Comparison of ENCODE assay signal across 20 cellular contexts in the genomic region with DNA sequence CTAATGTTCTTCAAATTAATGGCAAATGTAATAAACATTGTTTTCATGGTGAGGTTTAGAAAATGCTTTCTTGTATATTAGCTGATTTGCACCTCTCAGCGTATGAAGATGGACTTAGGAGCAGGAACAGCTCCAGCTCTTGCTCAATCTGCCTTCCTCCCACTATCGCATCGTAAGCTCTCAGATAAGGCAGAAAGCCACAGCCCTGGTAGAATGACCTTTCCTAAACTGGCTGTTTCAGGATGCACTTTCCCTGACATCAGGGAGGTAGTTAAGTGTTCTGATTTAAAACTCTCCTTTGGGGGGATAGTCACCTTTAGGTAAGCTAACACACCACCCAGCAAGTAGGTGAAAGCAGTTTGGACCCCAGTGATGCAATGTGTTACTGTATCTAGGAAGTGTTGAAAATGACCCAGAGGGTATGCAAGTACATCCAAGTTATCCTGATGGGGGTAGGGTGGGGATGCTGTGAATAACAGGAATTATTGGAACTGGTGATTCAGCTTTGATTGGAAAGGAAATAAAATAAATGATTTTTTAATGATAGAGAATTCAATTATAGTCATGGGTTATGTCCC.
DNase-seq lines count a peak whose midpoint lies in the region; ATAC-seq, FAIRE-seq and TF ChIP-seq lines count a peak whose summit lies in the region.
"Had no signal": no experiment of that assay in that cellular context is flagged by ENCODE, and none has a peak within 500 bp of the region (broad histone marks: within the 10 kb centered on the region; RNA-seq: fewer than 3 reads in every experiment).

No MANE protein-coding gene starts in this region.

- H3K27ac ChIP-seq in astrocyte (ENCODE audit: low read depth, low read length) (no peak overlapping the region), right cardiac atrium (ENCODE audit: low read length) (no peak overlapping the region), sigmoid colon (peak overlapping the region; percentile 51 to 67 (median 65)), upper lobe of right lung (no peak overlapping the region)
- H3K27ac ChIP-seq: SJSA1 had no signal

- no peak overlapping the region for H2AFZ ChIP-seq in astrocyte (ENCODE audit: low read depth, low read length)

- 28% methylated on average over 3 of the region's 3 CpGs for WGBS in right cardiac atrium
- 74 to 79% methylated on average over 3 of the region's 3 CpGs for WGBS in sigmoid colon, 2 donors

- H3K9me3 ChIP-seq in astrocyte (ENCODE audit: insufficient read depth, low read depth, low read length) (no peaks in the 10 kb centered on the region), right cardiac atrium (ENCODE audit: control insufficient read depth, low read length) (no peaks in the 10 kb centered on the region), sigmoid colon (no peaks in the 10 kb centered on the region), upper lobe of right lung (no peaks in the 10 kb centered on the region)
- H3K9me3 ChIP-seq: SJSA1, spleen, upper lobe of left lung had no signal

- DNase-seq in MV-4-11 (lab: John Stamatoyannopoulos, UW) (peak; percentile 21), astrocyte (ENCODE audit: low read depth) (peak; percentile 47), right cardiac atrium (peak in 2 of 3 donors; percentile 51 to 65), sigmoid colon (no peak), WTC11 (ENCODE audit: low spot score) (no peak), upper lobe of right lung (no peak), EL (no peak), mucosa of gallbladder (ENCODE audit: low spot score) (no peak)
- DNase-seq: activated CD4-positive, alpha-beta memory T cell treated with anti-CD3 and anti-CD28 coated beads, Interleukin-2, amount 10 ng/mL, durations not matched to agents 7 days and 5 days; amygdala; cortex of kidney; DMS153; NCI-H1694; NCI-H446 treated with DMSO at 0.1 percent for 48 hours; occipital lobe; spleen; upper lobe of left lung had no signal

- H3K4me3 ChIP-seq in astrocyte (ENCODE audit: insufficient read depth, low read depth, low read length) (no peak overlapping the region), right cardiac atrium (ENCODE audit: low read length) (no peak overlapping the region), sigmoid colon (no peak overlapping the region), upper lobe of right lung (no peak overlapping the region)
- H3K4me3 ChIP-seq: BLaER1 treated with 17β-estradiol and CSF1 and Interleukin-3, amounts not matched to agents 10 nM and 100 nM; SJSA1; spleen; upper lobe of left lung had no signal

- H3K4me3 Mint-ChIP-seq in astrocyte (ENCODE audit: unreplicated experiment) = no peak overlapping the region
- no peak overlapping the region for H3K4me3 Mint-ChIP-seq in WTC11
- H3K4me3 Mint-ChIP-seq: activated CD4-positive, alpha-beta memory T cell treated with anti-CD3 and anti-CD28 coated beads, Interleukin-2, amount 10 ng/mL, durations not matched to agents 7 days and 5 days; stimulated activated memory B cell treated with anti-CD40 and anti-IgM and Interleukin-4, amounts not matched to agents 10 μg/mL and 1 μg/mL and 100 μg/mL, for 72 hours had no signal

- no peaks in the 10 kb centered on the region for H4K20me1 ChIP-seq in astrocyte (ENCODE audit: insufficient read depth, low read length)
- H4K20me1 ChIP-seq: BLaER1 treated with 17β-estradiol and CSF1 and Interleukin-3, amounts not matched to agents 10 nM and 100 nM had no signal

- no peak overlapping the region for H3K4me2 ChIP-seq in astrocyte (ENCODE audit: low read length)

- no peak for FAIRE-seq in astrocyte (lab: Jason Lieb, UNC)

- POLR2A ChIA-PET in WTC11 (lab: Charles Lee) = no interaction called here

- H3K36me3 Mint-ChIP-seq in astrocyte (ENCODE audit: low read depth, unreplicated experiment) (no peaks in the 10 kb centered on the region), WTC11 (peaks cover 14% of the 10 kb centered on the region)

- H3K27ac Mint-ChIP-seq in astrocyte (ENCODE audit: unreplicated experiment) (no peak overlapping the region), WTC11 (no peak overlapping the region)
- H3K27ac Mint-ChIP-seq: activated CD4-positive, alpha-beta memory T cell treated with anti-CD3 and anti-CD28 coated beads, Interleukin-2, amount 10 ng/mL, durations not matched to agents 7 days and 5 days had no signal

- no peaks in the 10 kb centered on the region for H3K9me3 Mint-ChIP-seq in astrocyte (ENCODE audit: unreplicated experiment)
- peaks cover 8% of the 10 kb centered on the region; the same call in 1 of the 2 replicates for H3K9me3 Mint-ChIP-seq in WTC11

- CTCF ChIA-PET in WTC11 (lab: Charles Lee) = no interaction called here

- H3K4me1 Mint-ChIP-seq in astrocyte (ENCODE audit: low read depth, unreplicated experiment) = peaks cover 12% of the 10 kb centered on the region
- H3K4me1 Mint-ChIP-seq in WTC11 = peaks cover 77% of the 10 kb centered on the region

- no peak for TF ChIP-seq EP300 in sigmoid colon (IDR thresholded peaks at IDR 0.05)

- no peak for TF ChIP-seq POLR2A in sigmoid colon (IDR thresholded peaks at IDR 0.05)

- H3K4me1 ChIP-seq in astrocyte (ENCODE audit: insufficient read depth, low read length) (peaks cover 18% of the 10 kb centered on the region), right cardiac atrium (ENCODE audit: control insufficient read depth, insufficient read depth, low read length) (peaks cover 9% of the 10 kb centered on the region), sigmoid colon (peaks cover 0 to 19% (median 8%) of the 10 kb centered on the region in 4 donors), upper lobe of right lung (peaks cover 14% of the 10 kb centered on the region)
- H3K4me1 ChIP-seq: SJSA1 had no signal

- H3K27me3 ChIP-seq in astrocyte (ENCODE audit: insufficient read depth, low read length) (no peaks in the 10 kb centered on the region), right cardiac atrium (ENCODE audit: control insufficient read depth, insufficient read depth) (no peaks in the 10 kb centered on the region), sigmoid colon (no peaks in the 10 kb centered on the region), upper lobe of right lung (no peaks in the 10 kb centered on the region)
- H3K27me3 ChIP-seq: SJSA1, spleen, upper lobe of left lung had no signal

- ATAC-seq in right cardiac atrium (peak; percentile 68 to 83), WTC11 (no peak), upper lobe of right lung (no peak)
- ATAC-seq: stimulated activated memory B cell treated with anti-CD40 and anti-IgM and Interleukin-4, amounts not matched to agents 10 μg/mL and 1 μg/mL and 100 μg/mL, for 72 hours had no signal

- no peaks in the 10 kb centered on the region for H3K79me2 ChIP-seq in astrocyte (ENCODE audit: insufficient read depth, low read length)

- H3K36me3 ChIP-seq in astrocyte (ENCODE audit: insufficient read depth, low read length) (no peaks in the 10 kb centered on the region), sigmoid colon (no peaks in the 10 kb centered on the region), upper lobe of right lung (no peaks in the 10 kb centered on the region)
- H3K36me3 ChIP-seq: BLaER1 treated with 17β-estradiol and CSF1 and Interleukin-3, amounts not matched to agents 10 nM and 100 nM; SJSA1; spleen; upper lobe of left lung had no signal

- no peak for TF ChIP-seq CTCF in astrocyte (IDR thresholded peaks at IDR 0.05; ENCODE audit: insufficient read depth, low read depth, low read length)
- no peak for TF ChIP-seq CTCF in sigmoid colon (IDR thresholded peaks at IDR 0.05)
- no peak for TF ChIP-seq CTCF in WTC11 (IDR thresholded peaks at IDR 0.05)
- TF ChIP-seq CTCF in upper lobe of right lung (IDR thresholded peaks at IDR 0.05) = no peak

- intact Hi-C loops in right cardiac atrium (cut with DNase I) (loop anchor here in 3 of 4 donors (5.0 to 10.0 kb wide), 3 partner anchors 183 to 196 kb away; partner anchors contain the start of gene MARCHF3 (in 1 of the 3)), sigmoid colon (cut with DNase I) (no loop called here), upper lobe of right lung (cut with DNase I) (no loop called here)

- peaks cover 7% of the 10 kb centered on the region for H3K27me3 Mint-ChIP-seq in astrocyte (ENCODE audit: low read depth, unreplicated experiment)
- no peaks in the 10 kb centered on the region for H3K27me3 Mint-ChIP-seq in WTC11 (ENCODE audit: low read depth)
- H3K27me3 Mint-ChIP-seq: activated CD4-positive, alpha-beta memory T cell treated with anti-CD3 and anti-CD28 coated beads, Interleukin-2, amount 10 ng/mL, durations not matched to agents 7 days and 5 days; stimulated activated memory B cell treated with anti-CD40 and anti-IgM and Interleukin-4, amounts not matched to agents 10 μg/mL and 1 μg/mL and 100 μg/mL, for 72 hours had no signal

- no peak overlapping the region for H3K9ac ChIP-seq in astrocyte (ENCODE audit: low read length)

TF ChIP-seq in WTC11, 78 proteins besides CTCF, POLR2A, EP300 and RAD21 (continues in another document):
- TF ChIP-seq, protein P1, sequence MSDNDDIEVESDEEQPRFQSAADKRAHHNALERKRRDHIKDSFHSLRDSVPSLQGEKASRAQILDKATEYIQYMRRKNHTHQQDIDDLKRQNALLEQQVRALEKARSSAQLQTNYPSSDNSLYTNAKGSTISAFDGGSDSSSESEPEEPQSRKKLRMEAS (CRISPR knock-in tag; IDR thresholded peaks at IDR 0.05) = no peak
- TF ChIP-seq CBFB (CRISPR knock-in tag; IDR thresholded peaks at IDR 0.05; ENCODE audit: low read depth) (no peak), HMGA2 (CRISPR knock-in tag; IDR thresholded peaks at IDR 0.05) (no peak), IRF2 (CRISPR knock-in tag; IDR thresholded peaks at IDR 0.05; ENCODE audit: borderline replicate concordance, low read depth) (no peak)

Comparison
In these comparisons a context has a peak if more than half of its experiments do, and no peak if none do; other contexts are left out.
1. DNase-seq: peak in MV-4-11 (single experiment), astrocyte (single experiment) and right cardiac atrium (2 of 3); none in sigmoid colon (single experiment), WTC11 (single experiment), upper lobe of right lung (single experiment), EL (single experiment) and mucosa of gallbladder (single experiment).
2. H3K27ac ChIP-seq: peak in sigmoid colon (4 of 4); none in astrocyte (single experiment), right cardiac atrium (single experiment) and upper lobe of right lung (single experiment).
3. ATAC-seq: peak in right cardiac atrium (2 of 2); none in WTC11 (single experiment) and upper lobe of right lung (single experiment).
4. intact Hi-C loops: an anchor here in right cardiac atrium (5.0 to 10.0 kb wide); none called in sigmoid colon and upper lobe of right lung.